In genomic region chr18:5568416-5568815, GRCh38 we compare ENCODE assay signal across 18 cellular contexts. TPM values are rescaled to one million over a fixed set of nuclear protein-coding genes. Genes with fewer than 3 reads are reported as not detected.
A peak's percentile ranks its signal among the peaks of the same experiment; 100 is the strongest.
DNase-seq lines count a peak whose midpoint lies in the region; ATAC-seq and TF ChIP-seq lines count a peak whose summit lies in the region.
"Had no signal": no experiment of that assay in that cellular context is flagged by ENCODE, and none has a peak within 500 bp of the region (broad histone marks: within the 10 kb centered on the region; RNA-seq: fewer than 3 reads in every experiment).

No MANE protein-coding gene starts in this region.

- ATAC-seq in lower lobe of right lung (peak; percentile 54 to 56), upper lobe of right lung (peak; percentile 49)
- no peak for ATAC-seq in stimulated activated effector memory CD8-positive, alpha-beta T cell treated with anti-CD3 and anti-CD28 coated beads, Interleukin-12 subunit alpha, Interleukin-12 subunit beta, amount 100 ng/mL, for 72 hours
- ATAC-seq: A549; CD8-positive, alpha-beta T cell had no signal

- TF ChIP-seq CTCF in HL-60 (IDR thresholded peaks at IDR 0.05; ENCODE audit: insufficient read depth, low read length) (no peak), lower lobe of right lung (IDR thresholded peaks at IDR 0.05) (no peak), upper lobe of right lung (IDR thresholded peaks at IDR 0.05) (no peak)

- H3K9me3 ChIP-seq in lower lobe of right lung (no peaks in the 10 kb centered on the region), upper lobe of right lung (no peaks in the 10 kb centered on the region)
- H3K9me3 ChIP-seq: A549; BLaER1 treated with 17β-estradiol and CSF1 and Interleukin-3, amounts not matched to agents 10 nM and 100 nM; Caco-2 had no signal

- H3K36me3 Mint-ChIP-seq in stimulated activated effector memory CD8-positive, alpha-beta T cell treated with anti-CD3 and anti-CD28 coated beads, Interleukin-12 subunit alpha, Interleukin-12 subunit beta, amount 100 ng/mL, for 72 hours, result no peaks in the 10 kb centered on the region
- H3K36me3 Mint-ChIP-seq: CD8-positive, alpha-beta T cell had no signal

- H3K9me3 Mint-ChIP-seq in stimulated activated effector memory CD8-positive, alpha-beta T cell treated with anti-CD3 and anti-CD28 coated beads, Interleukin-12 subunit alpha, Interleukin-12 subunit beta, amount 100 ng/mL, for 72 hours, result peaks cover 2% of the 10 kb centered on the region
- H3K9me3 Mint-ChIP-seq: CD4-positive, alpha-beta T cell; CD8-positive, alpha-beta T cell had no signal

- H3K27me3 ChIP-seq in HL-60 (ENCODE audit: insufficient read depth, poor library complexity, severe bottlenecking) (no peaks in the 10 kb centered on the region), lower lobe of right lung (ENCODE audit: low read depth) (no peaks in the 10 kb centered on the region), upper lobe of right lung (no peaks in the 10 kb centered on the region)
- H3K27me3 ChIP-seq: BLaER1 treated with 17β-estradiol and CSF1 and Interleukin-3, amounts not matched to agents 10 nM and 100 nM had no signal

- H3K4me3 Mint-ChIP-seq in stimulated activated effector memory CD8-positive, alpha-beta T cell treated with anti-CD3 and anti-CD28 coated beads, Interleukin-12 subunit alpha, Interleukin-12 subunit beta, amount 100 ng/mL, for 72 hours, result no peak overlapping the region
- H3K4me3 Mint-ChIP-seq: B cell; CD4-positive, alpha-beta T cell; CD8-positive, alpha-beta T cell had no signal

- intact Hi-C loops in lower lobe of right lung (cut with DNase I) (no loop called here), upper lobe of right lung (cut with DNase I) (no loop called here)

- H3K36me3 ChIP-seq in lower lobe of right lung (no peaks in the 10 kb centered on the region), upper lobe of right lung (no peaks in the 10 kb centered on the region)
- H3K36me3 ChIP-seq: BLaER1 treated with 17β-estradiol and CSF1 and Interleukin-3, amounts not matched to agents 10 nM and 100 nM had no signal

- H3K27ac Mint-ChIP-seq in stimulated activated effector memory CD8-positive, alpha-beta T cell treated with anti-CD3 and anti-CD28 coated beads, Interleukin-12 subunit alpha, Interleukin-12 subunit beta, amount 100 ng/mL, for 72 hours, result no peak overlapping the region
- H3K27ac Mint-ChIP-seq: B cell; CD4-positive, alpha-beta T cell; CD8-positive, alpha-beta T cell had no signal

- DNase-seq in HL-60 (ENCODE audit: low read depth in 1 of 2, low spot score in 1 of 2) (no peak), lower lobe of right lung (no peak), upper lobe of right lung (no peak), GM19238 (ENCODE audit: insufficient read length, low spot score) (no peak)
- no peak for DNase-seq in stimulated activated effector memory CD8-positive, alpha-beta T cell treated with anti-CD3 and anti-CD28 coated beads, Interleukin-12 subunit alpha, Interleukin-12 subunit beta, amount 100 ng/mL, for 72 hours (ENCODE audit: low spot score in 2 of 2)
- DNase-seq: AML-193; Caco-2; Calu3; CD4-positive, alpha-beta T cell; CD8-positive, alpha-beta T cell; DMS79 treated with DMSO at 0.1 percent for 48 hours; GF-D8 had no signal

- peaks cover 6% of the 10 kb centered on the region for H3K4me1 ChIP-seq in lower lobe of right lung
- H3K4me1 ChIP-seq in upper lobe of right lung, result no peaks in the 10 kb centered on the region
- H3K4me1 ChIP-seq: A549, Caco-2 had no signal

- 0 out of 2 replicates have a peak overlapping the region, but pooled peaks have one; percentile 2 for H3K27ac ChIP-seq in HL-60 (replicated peaks)
- H3K27ac ChIP-seq in lower lobe of right lung, result no peak overlapping the region
- no peak overlapping the region for H3K27ac ChIP-seq in upper lobe of right lung
- H3K27ac ChIP-seq: 22Rv1, A549, C4-2B had no signal

- H3K4me3 ChIP-seq in HL-60 (replicated peaks; ENCODE audit: insufficient read depth, low read length) (no peak overlapping the region), lower lobe of right lung (no peak overlapping the region), upper lobe of right lung (no peak overlapping the region)
- H3K4me3 ChIP-seq: A549; BLaER1 treated with 17β-estradiol and CSF1 and Interleukin-3, amounts not matched to agents 10 nM and 100 nM had no signal

- H3K4me1 Mint-ChIP-seq in stimulated activated effector memory CD8-positive, alpha-beta T cell treated with anti-CD3 and anti-CD28 coated beads, Interleukin-12 subunit alpha, Interleukin-12 subunit beta, amount 100 ng/mL, for 72 hours, result no peaks in the 10 kb centered on the region
- H3K4me1 Mint-ChIP-seq: B cell had no signal

RNA-seq across cellular contexts. Expression of gene EPB41L3, which starts 24.6 kb away (rescaled TPM):
- total RNA-seq in lower lobe of right lung (72.5 TPM), upper lobe of right lung (68.9 TPM)
- total RNA-seq: A172, Calu3 had no signal
